24 cellular contexts compared by ENCODE assay signal in the genomic region with DNA sequence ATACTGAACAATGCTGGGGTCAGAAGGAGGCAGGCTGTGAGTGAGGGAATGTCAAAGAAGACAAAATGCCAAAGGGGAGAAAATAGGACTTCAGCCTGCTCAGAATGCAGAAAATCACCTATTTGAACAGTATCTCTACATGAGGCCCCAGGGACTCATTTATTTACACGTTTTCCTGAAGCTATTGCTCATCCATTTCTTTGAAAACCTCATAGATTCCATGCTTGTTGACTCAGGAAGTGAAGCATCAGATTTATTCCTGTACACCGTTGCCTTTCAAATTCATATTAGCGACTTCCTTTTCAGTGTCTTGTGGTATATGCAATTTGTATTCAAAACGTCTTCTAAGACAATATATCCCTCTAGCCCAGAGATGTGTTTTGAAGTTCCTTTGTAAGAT.
"Had no signal": no experiment of that assay in that cellular context is flagged by ENCODE, and none has a peak within 500 bp of the region (broad histone marks: within the 10 kb centered on the region; RNA-seq: fewer than 3 reads in every experiment).

No MANE protein-coding gene starts in this region.

- H3K27me3 Mint-ChIP-seq: naive B cell, type B pancreatic cell had no signal

- H2AFZ ChIP-seq: hepatocyte, parathyroid adenoma had no signal

- H3K9ac ChIP-seq: parathyroid adenoma had no signal

- H3K4me1 ChIP-seq: left ventricle myocardium inferior, lower lobe of right lung, parathyroid adenoma, psoas muscle, right lobe of liver, suprapubic skin, thyroid gland, uterus had no signal

- H3K4me3 ChIP-seq: hepatocyte, left ventricle myocardium inferior, lower lobe of right lung, psoas muscle, right lobe of liver, suprapubic skin, thyroid gland, uterus had no signal

- H3K4me1 Mint-ChIP-seq: naive B cell; nephron; stimulated activated effector memory CD8-positive, alpha-beta T cell treated with anti-CD3 and anti-CD28 coated beads, Interleukin-12 subunit alpha, Interleukin-12 subunit beta, amount 100 ng/mL, for 72 hours had no signal

- H3K9me3 ChIP-seq: lower lobe of right lung, psoas muscle, right lobe of liver, suprapubic skin, thyroid gland, uterus had no signal

- H3K4me3 Mint-ChIP-seq: nephron; stimulated activated effector memory CD8-positive, alpha-beta T cell treated with anti-CD3 and anti-CD28 coated beads, Interleukin-12 subunit alpha, Interleukin-12 subunit beta, amount 100 ng/mL, for 72 hours; type B pancreatic cell had no signal

- H3K36me3 Mint-ChIP-seq: naive B cell; stimulated activated effector memory CD8-positive, alpha-beta T cell treated with anti-CD3 and anti-CD28 coated beads, Interleukin-12 subunit alpha, Interleukin-12 subunit beta, amount 100 ng/mL, for 72 hours; type B pancreatic cell had no signal

- H3K27ac ChIP-seq: hepatocyte, left ventricle myocardium inferior, lower lobe of right lung, parathyroid adenoma, psoas muscle, right lobe of liver, suprapubic skin, thyroid gland, uterus had no signal

- H3K4me2 ChIP-seq: hepatocyte had no signal

- H3K36me3 ChIP-seq: left ventricle myocardium inferior, lower lobe of right lung, right lobe of liver, suprapubic skin, thyroid gland, uterus had no signal

- ATAC-seq: left cardiac atrium; psoas muscle; right lobe of liver; stimulated activated effector memory CD8-positive, alpha-beta T cell treated with anti-CD3 and anti-CD28 coated beads, Interleukin-12 subunit alpha, Interleukin-12 subunit beta, amount 100 ng/mL, for 72 hours; stimulated activated naive CD8-positive, alpha-beta T cell treated with anti-CD3 and anti-CD28 coated beads, Interleukin-15, Interleukin-2, amounts not matched to agents 100 U/mL and 50 U/mL, for 24 hours had no signal

- DNase-seq: dermis blood vessel endothelial cell; erythroblast; foreskin melanocyte; head of caudate nucleus; kidney; left cardiac atrium; left ventricle myocardium inferior; lower lobe of right lung; mesenchymal stem cell; naive B cell; psoas muscle; retina; right lobe of liver; stimulated activated CD4-positive, alpha-beta T cell treated with anti-CD3 and anti-CD28 coated beads, Interleukin-4, amount 100 ng/mL, for 1 hour; stimulated activated CD8-positive, alpha-beta memory T cell treated with anti-CD3 and anti-CD28 coated beads, Interleukin-4, amount 100 ng/mL, for 48 hours; stimulated activated naive CD8-positive, alpha-beta T cell treated with anti-CD3 and anti-CD28 coated beads, Interleukin-15, Interleukin-2, amounts not matched to agents 100 U/mL and 50 U/mL, for 24 hours; thyroid gland; uterus had no signal

- H3K27ac Mint-ChIP-seq: naive B cell; nephron; stimulated activated effector memory CD8-positive, alpha-beta T cell treated with anti-CD3 and anti-CD28 coated beads, Interleukin-12 subunit alpha, Interleukin-12 subunit beta, amount 100 ng/mL, for 72 hours; type B pancreatic cell had no signal

- H3K79me2 ChIP-seq: hepatocyte, parathyroid adenoma had no signal

- H3K27me3 ChIP-seq: hepatocyte, right lobe of liver, suprapubic skin, thyroid gland, uterus had no signal
